21 cellular contexts compared by ENCODE assay signal in the genomic region with DNA sequence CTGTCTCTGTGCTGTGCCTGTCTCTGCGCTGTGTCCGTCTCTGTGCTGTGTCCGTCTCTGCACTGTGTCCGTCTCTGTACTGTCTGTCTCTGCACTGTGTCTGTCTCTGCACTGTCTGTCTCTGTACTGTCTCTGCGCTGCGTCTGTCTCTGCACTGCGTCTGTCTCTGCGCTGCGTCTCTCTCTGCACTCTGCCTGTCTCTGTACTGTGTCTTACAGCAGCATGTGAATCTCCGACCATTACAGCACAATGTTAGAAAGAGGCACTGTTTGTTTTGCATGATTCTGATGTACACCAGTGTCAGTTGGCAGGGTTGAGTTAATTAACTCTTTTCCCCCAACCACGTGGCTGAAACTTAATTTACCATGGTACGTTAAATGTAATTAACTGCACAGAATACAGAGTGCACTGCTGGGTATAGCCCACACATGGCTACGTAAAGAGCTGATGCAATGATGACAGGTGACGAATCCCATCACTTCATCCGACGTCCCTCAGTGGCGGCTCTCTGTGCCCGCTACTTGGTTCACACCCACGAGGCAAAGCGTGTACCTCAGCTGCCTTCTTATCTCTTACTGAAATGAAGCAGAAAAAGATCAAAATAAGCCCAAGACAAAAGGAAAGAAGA.
"Had no signal": no experiment of that assay in that cellular context is flagged by ENCODE, and none has a peak within 500 bp of the region (broad histone marks: within the 10 kb centered on the region; RNA-seq: fewer than 3 reads in every experiment).

No MANE protein-coding gene starts in this region.

- H3K36me3 ChIP-seq: tibial artery, uterus had no signal

- H3K4me1 ChIP-seq: body of pancreas, tibial artery, uterus had no signal

- H3K27ac ChIP-seq: body of pancreas, tibial artery, uterus had no signal

- ATAC-seq: activated CD8-positive, alpha-beta T cell treated with anti-CD3 and anti-CD28 coated beads for 36 hours; activated T-helper 17 cell treated with anti-CD3 and anti-CD28 coated beads, Interleukin-2, amount 50 U/mL, for 72 hours; body of pancreas; effector memory CD8-positive, alpha-beta T cell; left lobe of liver had no signal

- H3K4me3 ChIP-seq: body of pancreas, tibial artery, uterus had no signal

- DNase-seq: activated CD4-positive, alpha-beta T cell treated with anti-CD3 and anti-CD28 coated beads, Interleukin-2, amount 10 ng/mL, durations not matched to agents 24 days and 14 days; activated CD4-positive, CD25-positive, alpha-beta regulatory T cell; activated CD8-positive, alpha-beta T cell treated with anti-CD3 and anti-CD28 coated beads for 36 hours; activated naive CD4-positive, alpha-beta T cell; activated naive CD8-positive, alpha-beta T cell treated with anti-CD3 and anti-CD28 coated beads, Interleukin-2, amount 10 ng/mL, durations not matched to agents 7 days and 5 days; activated T-cell treated with anti-CD3 and anti-CD28 coated beads, Interleukin-2, amount 50 U/mL, for 1 hour; body of pancreas; caudate nucleus; effector memory CD8-positive, alpha-beta T cell; midbrain; occipital lobe; stimulated activated CD4-positive, alpha-beta T cell treated with anti-CD3 and anti-CD28 coated beads, Interleukin-12 subunit alpha, Interleukin-12 subunit beta, amount 100 ng/mL, for 4 hours; stimulated activated CD4-positive, alpha-beta T cell treated with anti-CD3 and anti-CD28 coated beads, Interleukin-1b, Interleukin-23, amount 100 ng/mL, for 48 hours; stimulated activated CD8-positive, alpha-beta memory T cell treated with anti-CD3 and anti-CD28 coated beads, Interleukin-4, amount 100 ng/mL, for 48 hours; stimulated activated naive CD4-positive, alpha-beta T cell treated with Interleukin-2 at 50 U/mL for 16 hours; T1000; tibial artery; uterus had no signal

- FAIRE-seq: keratinocyte had no signal

- H3K9me3 ChIP-seq: body of pancreas, uterus had no signal
